Comparison of ENCODE assay signal across 25 cellular contexts in genomic region chr6:125054331-125054730, GRCh38.
"Had no signal": no experiment of that assay in that cellular context is flagged by ENCODE, and none has a peak within 500 bp of the region (broad histone marks: within the 10 kb centered on the region; RNA-seq: fewer than 3 reads in every experiment).

No MANE protein-coding gene starts in this region.

- H3K4me1 ChIP-seq: adrenal gland, lower lobe of right lung, uterus had no signal

- H3K27me3 ChIP-seq: adrenal gland, heart right ventricle, suprapubic skin, transverse colon, uterus had no signal

- H3K4me1 Mint-ChIP-seq: activated B cell treated with CpG ODN at 0.5 μM for 24 hours; naive thymus-derived CD8-positive, alpha-beta T cell had no signal

- DNase-seq: activated B cell treated with CpG ODN at 0.5 μM for 24 hours; activated CD4-positive, alpha-beta T cell treated with anti-CD3 and anti-CD28 coated beads for 4 hours; activated CD4-positive, alpha-beta T cell treated with anti-CD3 and anti-CD28 coated beads, Interleukin-2, amount 50 U/mL, for 48 hours; activated CD8-positive, alpha-beta memory T cell treated with anti-CD3 and anti-CD28 coated beads, Interleukin-2, amount 50 U/mL, for 48 hours; activated naive CD4-positive, alpha-beta T cell; activated T-cell treated with anti-CD3 and anti-CD28 coated beads, Interleukin-2, amount 50 U/mL, for 4 hours; adrenal gland; cerebellar nuclear complex; cortex of kidney; heart right ventricle; kidney; lower lobe of right lung; naive thymus-derived CD8-positive, alpha-beta T cell; psoas muscle; right cardiac atrium; stimulated activated CD4-positive, alpha-beta T cell treated with anti-CD3 and anti-CD28 coated beads, Interleukin-4, amount 100 ng/mL, for 4 hours; T1000; transverse colon; uterus had no signal

- H3K4me3 Mint-ChIP-seq: activated B cell treated with CpG ODN at 0.5 μM for 24 hours; activated naive CD8-positive, alpha-beta T cell; activated T-cell treated with anti-CD3 and anti-CD28 coated beads, Interleukin-2, amount 50 U/mL, for 4 hours; naive thymus-derived CD8-positive, alpha-beta T cell; stimulated activated naive CD8-positive, alpha-beta T cell treated with anti-CD3 and anti-CD28 coated beads, Interleukin-15, Interleukin-2, amounts not matched to agents 100 ng/mL and 50 ng/mL, for 24 hours; T-helper 1 cell treated with Interleukin-12 subunit alpha and Interleukin-12 subunit beta and Interleukin-4 antibody, amounts not matched to agents 30 μg/mL and 1 μg/mL, for 36 hours had no signal

- ATAC-seq: activated T-cell treated with anti-CD3 and anti-CD28 coated beads, Interleukin-2, amount 50 U/mL, for 4 hours; heart right ventricle; lower lobe of right lung; naive thymus-derived CD8-positive, alpha-beta T cell; psoas muscle; right cardiac atrium had no signal

- H3K4me3 ChIP-seq: adrenal gland, heart right ventricle, lower lobe of right lung, psoas muscle, suprapubic skin, transverse colon, uterus had no signal

- H3K9me3 ChIP-seq: adrenal gland, heart right ventricle, lower lobe of right lung, psoas muscle, suprapubic skin, transverse colon, uterus had no signal

- H3K36me3 ChIP-seq: adrenal gland, lower lobe of right lung, suprapubic skin, transverse colon, uterus had no signal

- H3K9me3 Mint-ChIP-seq: activated B cell treated with CpG ODN at 0.5 μM for 24 hours; activated T-cell treated with anti-CD3 and anti-CD28 coated beads, Interleukin-2, amount 50 U/mL, for 4 hours; activated T-helper 2 cell treated with anti-CD3 and anti-CD28 coated beads, Interferon-gamma antibody, Interleukin-2, Interleukin-4, amounts not matched to agents 10 μg/mL and 5 μg/mL and 100 μg/mL, durations not matched to agents 14 hours and 24 hours and 36 hours; naive thymus-derived CD8-positive, alpha-beta T cell; stimulated activated naive CD8-positive, alpha-beta T cell treated with anti-CD3 and anti-CD28 coated beads, Interleukin-15, Interleukin-2, amounts not matched to agents 100 ng/mL and 50 ng/mL, for 24 hours; T-helper 1 cell treated with Interleukin-12 subunit alpha and Interleukin-12 subunit beta and Interleukin-4 antibody, amounts not matched to agents 30 μg/mL and 1 μg/mL, for 36 hours had no signal

- H3K27ac Mint-ChIP-seq: activated B cell treated with CpG ODN at 0.5 μM for 24 hours; activated naive CD8-positive, alpha-beta T cell; activated T-helper 2 cell treated with anti-CD3 and anti-CD28 coated beads, Interferon-gamma antibody, Interleukin-2, Interleukin-4, amounts not matched to agents 10 μg/mL and 5 μg/mL and 100 μg/mL, durations not matched to agents 14 hours and 24 hours and 36 hours; naive thymus-derived CD8-positive, alpha-beta T cell; stimulated activated naive CD8-positive, alpha-beta T cell treated with anti-CD3 and anti-CD28 coated beads, Interleukin-15, Interleukin-2, amounts not matched to agents 100 ng/mL and 50 ng/mL, for 24 hours; T-helper 1 cell treated with Interleukin-12 subunit alpha and Interleukin-12 subunit beta and Interleukin-4 antibody, amounts not matched to agents 30 μg/mL and 1 μg/mL, for 36 hours had no signal

- H3K27ac ChIP-seq: adrenal gland, epithelial cell of prostate, heart right ventricle, lower lobe of right lung, psoas muscle, suprapubic skin, transverse colon, uterus had no signal

- H3K27me3 Mint-ChIP-seq: activated B cell treated with CpG ODN at 0.5 μM for 24 hours; naive thymus-derived CD8-positive, alpha-beta T cell; stimulated activated naive CD8-positive, alpha-beta T cell treated with anti-CD3 and anti-CD28 coated beads, Interleukin-15, Interleukin-2, amounts not matched to agents 100 ng/mL and 50 ng/mL, for 24 hours had no signal

- H3K36me3 Mint-ChIP-seq: activated naive CD8-positive, alpha-beta T cell; naive thymus-derived CD8-positive, alpha-beta T cell had no signal
